Comparison of ENCODE assay signal across 8 cellular contexts in genomic region chr2:27370026-27370815, GRCh38. TPM values are rescaled to one million over a fixed set of nuclear protein-coding genes. Genes with fewer than 3 reads are reported as not detected.
DNase-seq lines count a peak whose midpoint lies in the region; ATAC-seq and TF ChIP-seq lines count a peak whose summit lies in the region.

Gene EIF2B4, minus strand, starts transcription at chr2:27370338. Its CDS starts 24 bp downstream, at chr2:27370314.
Gene SNX17, plus strand, starts transcription at chr2:27370616. Its CDS starts 128 bp downstream, at chr2:27370744.

- H3K4me1 Mint-ChIP-seq in activated CD4-positive, alpha-beta T cell treated with anti-CD3 and anti-CD28 coated beads, Interleukin-2, amount 10 ng/mL, durations not matched to agents 24 days and 14 days = peaks cover 34% of the 10 kb centered on the region

- H3K27me3 Mint-ChIP-seq in activated CD4-positive, alpha-beta T cell treated with anti-CD3 and anti-CD28 coated beads, Interleukin-2, amount 10 ng/mL, durations not matched to agents 24 days and 14 days = no peaks in the 10 kb centered on the region

- peak within 1 kb of the TSS; percentile 84 for H3K4me3 ChIP-seq in colonic mucosa

- ATAC-seq in GM19328 (IDR thresholded peaks at IDR 0.05; ENCODE audit: unreplicated experiment) (peak; percentile 84), HG03520 (IDR thresholded peaks at IDR 0.05; ENCODE audit: unreplicated experiment) (peak; percentile 90)

- peaks cover 64% of the 10 kb centered on the region for H3K36me3 Mint-ChIP-seq in activated CD4-positive, alpha-beta T cell treated with anti-CD3 and anti-CD28 coated beads, Interleukin-2, amount 10 ng/mL, durations not matched to agents 24 days and 14 days (ENCODE audit: low read depth)

- H3K9me3 ChIP-seq in colonic mucosa = no peaks in the 10 kb centered on the region

- no peaks in the 10 kb centered on the region for H3K9me3 Mint-ChIP-seq in activated CD4-positive, alpha-beta T cell treated with anti-CD3 and anti-CD28 coated beads, Interleukin-2, amount 10 ng/mL, durations not matched to agents 24 days and 14 days

- H3K9ac ChIP-seq in colonic mucosa (ENCODE audit: low read depth in 2 of 2, low read length in 2 of 2) = peak within 1 kb of the TSS; percentile 97 to 98

- H3K27me3 ChIP-seq in colonic mucosa (no peaks in the 10 kb centered on the region), layer of hippocampus (ENCODE audit: control insufficient read depth, insufficient read depth, low read length) (no peaks in the 10 kb centered on the region)

- peaks cover 16% of the 10 kb centered on the region for H3K36me3 ChIP-seq in colonic mucosa

- peaks cover 17% of the 10 kb centered on the region for H3K4me1 ChIP-seq in colonic mucosa

- TF ChIP-seq CTCF in C4-2B (conservative IDR thresholded peaks at IDR 0.05) = peak; percentile 90
- peak; percentile 37 for TF ChIP-seq CTCF in colonic mucosa (IDR thresholded peaks at IDR 0.05)

- H3K4me3 Mint-ChIP-seq in activated CD4-positive, alpha-beta T cell treated with anti-CD3 and anti-CD28 coated beads, Interleukin-2, amount 10 ng/mL, durations not matched to agents 24 days and 14 days = peak within 1 kb of the TSS; percentile 86

- peak; percentile 98 for DNase-seq in NCI-H526 treated with DMSO at 0.1 percent for 48 hours (lab: John Stamatoyannopoulos, UW)
- peak; percentile 100 for DNase-seq in activated CD4-positive, alpha-beta T cell treated with anti-CD3 and anti-CD28 coated beads, Interleukin-2, amount 10 ng/mL, durations not matched to agents 24 days and 14 days
- peak; percentile 100 for DNase-seq in colonic mucosa
- DNase-seq in stimulated activated CD4-positive, alpha-beta T cell treated with anti-CD3 and anti-CD28 coated beads, Interleukin-1b, Interleukin-23, amount 100 ng/mL, for 4 hours (ENCODE audit: low read depth in 2 of 2) = peak; percentile 97 to 98

- H3K27ac ChIP-seq in C4-2B (peak within 1 kb of the TSS; percentile 95), colonic mucosa (peak within 1 kb of the TSS; percentile 92), layer of hippocampus (ENCODE audit: low read depth, low read length) (peak within 1 kb of the TSS; percentile 92)

- H3K27ac Mint-ChIP-seq in activated CD4-positive, alpha-beta T cell treated with anti-CD3 and anti-CD28 coated beads, Interleukin-2, amount 10 ng/mL, durations not matched to agents 24 days and 14 days = peak within 1 kb of the TSS; percentile 98

- intact Hi-C loops in activated CD4-positive, alpha-beta T cell treated with anti-CD3 and anti-CD28 coated beads, Interleukin-2, amount 10 ng/mL, durations not matched to agents 24 days and 14 days (cut with micrococcal nuclease) = loop anchor here (1.0 to 5.0 kb wide), 9 partner anchors 10 to 292 kb away; partner anchors contain the start of genes CCDC121, GPN1, GTF3C2 and IFT172
- intact Hi-C loops in colonic mucosa (cut with DNase I) = no loop called here

RNA-seq across cellular contexts. Expression of gene EIF2B4, which starts in this region (rescaled TPM):
- 51.2 and 52.0 TPM in 2 replicates for total RNA-seq in activated CD4-positive, alpha-beta T cell treated with anti-CD3 and anti-CD28 coated beads, Interleukin-2, amount 10 ng/mL, durations not matched to agents 24 days and 14 days
- 10 to 100 TPM; 34.5 to 35.4 TPM for total RNA-seq in colonic mucosa

RNA-seq across cellular contexts. Expression of gene SNX17, which starts in this region (rescaled TPM):
- total RNA-seq in activated CD4-positive, alpha-beta T cell treated with anti-CD3 and anti-CD28 coated beads, Interleukin-2, amount 10 ng/mL, durations not matched to agents 24 days and 14 days = 120 and 128 TPM in 2 replicates
- 10 to 100 TPM; 77.1 to 99.6 TPM for total RNA-seq in colonic mucosa

Comparison
In these comparisons a context has a peak if more than half of its experiments do, and no peak if none do; other contexts are left out.
1. Peak in every context shown above with its lines: DNase-seq, ATAC-seq, H3K4me3 ChIP-seq and H3K27ac ChIP-seq.